Comparison of ENCODE assay signal across 10 cellular contexts in genomic region chr11:83836883-83837654, GRCh38.
DNase-seq lines count a peak whose midpoint lies in the region; ATAC-seq, FAIRE-seq and TF ChIP-seq lines count a peak whose summit lies in the region.
"Had no signal": no experiment of that assay in that cellular context is flagged by ENCODE, and none has a peak within 500 bp of the region (broad histone marks: within the 10 kb centered on the region; RNA-seq: fewer than 3 reads in every experiment).

No MANE protein-coding gene starts in this region.

- H3K27me3 ChIP-seq in astrocyte (ENCODE audit: insufficient read depth, low read length), result no peaks in the 10 kb centered on the region

- no peak for FAIRE-seq in astrocyte (lab: Jason Lieb, UNC)

- peaks cover 9% of the 10 kb centered on the region for H3K4me1 Mint-ChIP-seq in astrocyte (ENCODE audit: low read depth, unreplicated experiment)

- H3K27ac ChIP-seq in astrocyte (ENCODE audit: low read depth, low read length), result no peak overlapping the region

- H3K36me3 ChIP-seq in astrocyte (ENCODE audit: insufficient read depth, low read length), result no peaks in the 10 kb centered on the region

- H2AFZ ChIP-seq in astrocyte (ENCODE audit: low read depth, low read length), result no peak overlapping the region

- H3K9me3 Mint-ChIP-seq in astrocyte (ENCODE audit: unreplicated experiment), result no peaks in the 10 kb centered on the region
- H3K9me3 Mint-ChIP-seq: stimulated activated naive CD8-positive, alpha-beta T cell treated with anti-CD3 and anti-CD28 coated beads, Interleukin-15, Interleukin-2, amounts not matched to agents 100 ng/mL and 50 ng/mL, for 24 hours had no signal

- H3K4me2 ChIP-seq in astrocyte (ENCODE audit: low read length), result no peak overlapping the region

- peak; percentile 81 for TF ChIP-seq CTCF in astrocyte (IDR thresholded peaks at IDR 0.05; ENCODE audit: insufficient read depth, low read depth, low read length)

- H3K79me2 ChIP-seq in astrocyte (ENCODE audit: insufficient read depth, low read length), result no peaks in the 10 kb centered on the region

- no peak overlapping the region for H3K4me3 ChIP-seq in astrocyte (ENCODE audit: insufficient read depth, low read depth, low read length)

- H4K20me1 ChIP-seq in astrocyte (ENCODE audit: insufficient read depth, low read length), result no peaks in the 10 kb centered on the region

- no peaks in the 10 kb centered on the region for H3K36me3 Mint-ChIP-seq in astrocyte (ENCODE audit: low read depth, unreplicated experiment)
- H3K36me3 Mint-ChIP-seq: activated naive CD8-positive, alpha-beta T cell had no signal

- H3K27me3 Mint-ChIP-seq in astrocyte (ENCODE audit: low read depth, unreplicated experiment), result no peaks in the 10 kb centered on the region

- H3K9ac ChIP-seq in astrocyte (ENCODE audit: low read length), result no peak overlapping the region

- no peak overlapping the region for H3K4me3 Mint-ChIP-seq in astrocyte (ENCODE audit: unreplicated experiment)
- H3K4me3 Mint-ChIP-seq: activated naive CD8-positive, alpha-beta T cell; stimulated activated naive CD8-positive, alpha-beta T cell treated with anti-CD3 and anti-CD28 coated beads, Interleukin-15, Interleukin-2, amounts not matched to agents 100 ng/mL and 50 ng/mL, for 24 hours had no signal

- DNase-seq in EH (ENCODE audit: low read depth) (peak; percentile 57), GM19240 (ENCODE audit: insufficient read length, low spot score) (peak; percentile 35), NCI-H446 treated with DMSO at 0.1 percent for 48 hours (lab: John Stamatoyannopoulos, UW) (peak; percentile 26), astrocyte (ENCODE audit: low read depth) (peak; percentile 35), iPS DF 19.7 (ENCODE audit: low read depth, low spot score) (peak; percentile 42)
- peak; percentile 6 for DNase-seq in stimulated activated naive CD8-positive, alpha-beta T cell treated with anti-CD3 and anti-CD28 coated beads, Interleukin-15, Interleukin-2, amounts not matched to agents 100 U/mL and 50 U/mL, for 24 hours
- DNase-seq in effector CD4-positive, alpha-beta T cell, result no peak

- H3K4me1 ChIP-seq in astrocyte (ENCODE audit: insufficient read depth, low read length), result no peaks in the 10 kb centered on the region

- H3K9me3 ChIP-seq in astrocyte (ENCODE audit: insufficient read depth, low read depth, low read length), result no peaks in the 10 kb centered on the region

- no peak overlapping the region for H3K27ac Mint-ChIP-seq in astrocyte (ENCODE audit: unreplicated experiment)
- H3K27ac Mint-ChIP-seq: activated naive CD8-positive, alpha-beta T cell; stimulated activated naive CD8-positive, alpha-beta T cell treated with anti-CD3 and anti-CD28 coated beads, Interleukin-15, Interleukin-2, amounts not matched to agents 100 ng/mL and 50 ng/mL, for 24 hours had no signal

- ATAC-seq in HG03135 (IDR thresholded peaks at IDR 0.05; ENCODE audit: unreplicated experiment), result peak; percentile 73
- peak; percentile 66 for ATAC-seq in stimulated activated naive CD8-positive, alpha-beta T cell treated with anti-CD3 and anti-CD28 coated beads, Interleukin-15, Interleukin-2, amounts not matched to agents 100 U/mL and 50 U/mL, for 24 hours
